In genomic region chr5:143509758-143510221, GRCh38 we compare ENCODE assay signal across 14 cellular contexts.
DNase-seq lines count a peak whose midpoint lies in the region; ATAC-seq and TF ChIP-seq lines count a peak whose summit lies in the region.
"Had no signal": no experiment of that assay in that cellular context is flagged by ENCODE, and none has a peak within 500 bp of the region (broad histone marks: within the 10 kb centered on the region; RNA-seq: fewer than 3 reads in every experiment).

No MANE protein-coding gene starts in this region.

- ATAC-seq in GM18873 (IDR thresholded peaks at IDR 0.05; ENCODE audit: low FRiP score, unreplicated experiment) (peak; percentile 84), GM21447 (IDR thresholded peaks at IDR 0.05; ENCODE audit: unreplicated experiment) (peak; percentile 88), HG03060 (IDR thresholded peaks at IDR 0.05; ENCODE audit: low read depth, unreplicated experiment) (peak; percentile 59), esophagus mucosa (peak; percentile 34), HG03457 (IDR thresholded peaks at IDR 0.05; ENCODE audit: unreplicated experiment) (no peak)
- ATAC-seq: gastroesophageal sphincter had no signal

- H3K27ac ChIP-seq in thyroid gland: no peak overlapping the region
- H3K27ac ChIP-seq: coronary artery, gastroesophageal sphincter, left ventricle myocardium inferior had no signal

- 95 to 96% methylated on average over 3 of the region's 3 CpGs for WGBS in thyroid gland, 2 donors

- no peak overlapping the region for H3K4me3 ChIP-seq in thyroid gland (replicated peaks in 1 of 3)
- H3K4me3 ChIP-seq: coronary artery, gastroesophageal sphincter, left ventricle myocardium inferior had no signal

- H3K4me1 ChIP-seq in thyroid gland: no peaks in the 10 kb centered on the region

- no peaks in the 10 kb centered on the region for H3K9me3 ChIP-seq in thyroid gland
- H3K9me3 ChIP-seq: gastroesophageal sphincter had no signal

- intact Hi-C loops in thyroid gland (cut with DNase I): no loop called here

- no peak for TF ChIP-seq CTCF in thyroid gland (IDR thresholded peaks at IDR 0.05)

- no peaks in the 10 kb centered on the region for H3K27me3 ChIP-seq in thyroid gland
- H3K27me3 ChIP-seq: gastroesophageal sphincter had no signal

- no peak for TF ChIP-seq POLR2A in thyroid gland (IDR thresholded peaks at IDR 0.05)

- H3K36me3 ChIP-seq in thyroid gland: no peaks in the 10 kb centered on the region
- H3K36me3 ChIP-seq: gastroesophageal sphincter, left ventricle myocardium inferior had no signal

- DNase-seq in thyroid gland: no peak
- DNase-seq in superior temporal gyrus (ENCODE audit: extremely low spot score): no peak
- DNase-seq: activated B cell treated with CpG ODN at 0.5 μM for 24 hours; activated naive CD4-positive, alpha-beta T cell treated with anti-CD3 and anti-CD28 coated beads for 36 hours; IMR-90; left ventricle myocardium inferior; NCI-H2171 treated with DMSO at 0.1 percent for 48 hours had no signal
